Comparison of ENCODE assay signal across 12 cellular contexts in the genomic region with DNA sequence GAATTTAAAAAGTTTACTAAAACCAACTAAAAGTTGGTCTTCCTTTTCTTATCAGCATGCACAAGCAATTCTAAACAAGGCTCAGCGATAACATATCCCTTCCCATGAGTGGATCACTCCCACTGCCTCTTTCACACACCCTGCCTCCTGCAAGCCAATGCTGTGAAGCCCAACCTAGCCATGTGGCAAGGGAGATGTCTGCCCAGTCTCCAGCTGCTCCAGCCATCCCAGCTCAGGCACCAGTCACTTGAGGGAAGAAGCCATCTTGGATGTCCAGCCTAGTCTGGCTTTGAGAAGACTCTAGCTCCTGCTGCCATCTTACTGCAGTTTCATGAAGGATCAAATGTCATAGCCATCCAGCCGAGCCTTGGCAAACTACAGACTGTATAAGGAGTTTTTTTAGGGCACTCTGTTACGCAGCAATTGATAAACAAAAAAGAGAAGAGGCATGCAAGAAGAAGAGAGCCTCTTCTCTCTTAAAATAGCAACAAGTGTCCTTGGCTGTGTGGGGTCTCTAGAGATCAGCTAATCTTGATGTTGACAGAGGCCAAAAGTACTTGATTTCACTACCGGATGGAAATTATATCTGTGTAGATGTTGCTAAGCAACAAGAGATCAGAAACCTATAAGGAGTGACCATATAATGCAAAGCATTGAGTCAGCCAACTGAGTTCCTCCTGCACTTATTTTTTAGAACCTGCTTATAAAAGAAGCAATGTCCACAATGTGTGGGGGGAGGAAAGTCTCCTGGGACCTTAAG.
A peak's percentile ranks its signal among the peaks of the same experiment; 100 is the strongest.
DNase-seq lines count a peak whose midpoint lies in the region; ATAC-seq lines count a peak whose summit lies in the region.
"Had no signal": no experiment of that assay in that cellular context is flagged by ENCODE, and none has a peak within 500 bp of the region (broad histone marks: within the 10 kb centered on the region; RNA-seq: fewer than 3 reads in every experiment).

No MANE protein-coding gene starts in this region.

- H3K27me3 Mint-ChIP-seq in stimulated activated memory B cell treated with anti-CD40 and anti-IgM and Interleukin-4, amounts not matched to agents 10 μg/mL and 1 μg/mL and 100 μg/mL, for 72 hours: peaks cover 9% of the 10 kb centered on the region

- H3K4me1 Mint-ChIP-seq in stimulated activated memory B cell treated with anti-CD40 and anti-IgM and Interleukin-4, amounts not matched to agents 10 μg/mL and 1 μg/mL and 100 μg/mL, for 72 hours: no peaks in the 10 kb centered on the region

- H3K9me3 Mint-ChIP-seq in stimulated activated memory B cell treated with anti-CD40 and anti-IgM and Interleukin-4, amounts not matched to agents 10 μg/mL and 1 μg/mL and 100 μg/mL, for 72 hours: no peaks in the 10 kb centered on the region
- H3K9me3 Mint-ChIP-seq: WTC11 had no signal

- H3K27ac Mint-ChIP-seq in stimulated activated memory B cell treated with anti-CD40 and anti-IgM and Interleukin-4, amounts not matched to agents 10 μg/mL and 1 μg/mL and 100 μg/mL, for 72 hours: no peak overlapping the region
- H3K27ac Mint-ChIP-seq: WTC11 had no signal

- ATAC-seq in HG03520 (IDR thresholded peaks at IDR 0.05; ENCODE audit: unreplicated experiment): peak; percentile 67
- peak; percentile 41 for ATAC-seq in stimulated activated memory B cell treated with anti-CD40 and anti-IgM and Interleukin-4, amounts not matched to agents 10 μg/mL and 1 μg/mL and 100 μg/mL, for 72 hours
- ATAC-seq: WTC11 had no signal

- no peak overlapping the region for H3K4me3 Mint-ChIP-seq in stimulated activated memory B cell treated with anti-CD40 and anti-IgM and Interleukin-4, amounts not matched to agents 10 μg/mL and 1 μg/mL and 100 μg/mL, for 72 hours
- H3K4me3 Mint-ChIP-seq: WTC11 had no signal

- H3K36me3 Mint-ChIP-seq in stimulated activated memory B cell treated with anti-CD40 and anti-IgM and Interleukin-4, amounts not matched to agents 10 μg/mL and 1 μg/mL and 100 μg/mL, for 72 hours: no peaks in the 10 kb centered on the region
- H3K36me3 Mint-ChIP-seq: WTC11 had no signal

- peak; percentile 33 for DNase-seq in NCI-H1105 treated with DMSO at 0.1 percent for 48 hours (lab: John Stamatoyannopoulos, UW)
- DNase-seq in NCI-H1105 (lab: John Stamatoyannopoulos, UW): no peak
- DNase-seq in NCI-H2227 treated with DMSO at 0.1 percent for 48 hours (lab: John Stamatoyannopoulos, UW): peak; percentile 52
- DNase-seq in activated CD4-positive, alpha-beta T cell treated with anti-CD3 and anti-CD28 coated beads, Interleukin-2, amount 50 U/mL, for 1 hour: no peak
- no peak for DNase-seq in globus pallidus (ENCODE audit: low spot score)
- no peak for DNase-seq in SW480 (ENCODE audit: low spot score)
- DNase-seq: activated gamma-delta T cell treated with Interleukin-2 at 50 U/mL for 16 hours; aorta; stimulated activated CD4-positive, alpha-beta T cell treated with anti-CD3 and anti-CD28 coated beads, Interleukin-15, amount 100 ng/mL, for 24 hours had no signal

Comparison
In these comparisons a context has a peak if more than half of its experiments do, and no peak if none do; other contexts are left out.
1. DNase-seq: peak in NCI-H1105 treated with DMSO at 0.1 percent for 48 hours (single experiment) and NCI-H2227 treated with DMSO at 0.1 percent for 48 hours (single experiment); none in NCI-H1105 (single experiment), activated CD4-positive, alpha-beta T cell treated with anti-CD3 and anti-CD28 coated beads, Interleukin-2, amount 50 U/mL, for 1 hour (single experiment), globus pallidus (single experiment) and SW480 (single experiment).